Comparison of ENCODE assay signal across 8 cellular contexts in genomic region chr3:152323834-152324233, GRCh38. TPM values are rescaled to one million over a fixed set of nuclear protein-coding genes. Genes with fewer than 3 reads are reported as not detected.
A peak's percentile ranks its signal among the peaks of the same experiment; 100 is the strongest.
DNase-seq lines count a peak whose midpoint lies in the region; ATAC-seq and TF ChIP-seq lines count a peak whose summit lies in the region.

No MANE protein-coding gene starts in this region.

- TF ChIP-seq CTCF in OCI-LY3 (IDR thresholded peaks at IDR 0.05; ENCODE audit: low read depth, low read length) (no peak), osteoblast (IDR thresholded peaks at IDR 0.05; ENCODE audit: extremely low read depth, low read depth, low read length) (no peak), lower leg skin (IDR thresholded peaks at IDR 0.05) (no peak), brain microvascular endothelial cell (IDR thresholded peaks at IDR 0.05; ENCODE audit: low read depth, low read length, missing control alignments) (no peak)

- no peak for TF ChIP-seq POLR2A in lower leg skin (IDR thresholded peaks at IDR 0.05)

- H3K27ac ChIP-seq in OCI-LY3 (ENCODE audit: low read length) (peak overlapping the region; percentile 50), osteoblast (ENCODE audit: low read depth, low read length) (no peak overlapping the region), brain microvascular endothelial cell (no peak overlapping the region)

- intact Hi-C loops in lower leg skin (cut with DNase I; ENCODE audit: low total_unique reads): no loop called here

- peaks cover 42% of the 10 kb centered on the region for H3K4me1 ChIP-seq in OCI-LY3 (ENCODE audit: low read length)
- peaks cover 44% of the 10 kb centered on the region for H3K4me1 ChIP-seq in osteoblast (ENCODE audit: insufficient read depth, low read length)

- DNase-seq in osteoblast (ENCODE audit: insufficient read length, low spot score, missing footprints) (no peak), lower leg skin (ENCODE audit: low spot score in 2 of 2) (no peak), occipital lobe (lab: John Stamatoyannopoulos, UW) (no peak), brain microvascular endothelial cell (no peak)

- no peaks in the 10 kb centered on the region for H3K27me3 ChIP-seq in OCI-LY3 (ENCODE audit: low read depth, low read length)
- H3K27me3 ChIP-seq in osteoblast (ENCODE audit: insufficient read depth, low read length): no peaks in the 10 kb centered on the region
- no peaks in the 10 kb centered on the region for H3K27me3 ChIP-seq in brain microvascular endothelial cell (replicated peaks)

- in situ Hi-C loops in brain microvascular endothelial cell (cut with HindIII; ENCODE audit: low pct_ligation_motif_present, low sequenced_read_pairs): no loop called here

- H2AFZ ChIP-seq in OCI-LY3 (ENCODE audit: low read depth, low read length): no peak overlapping the region
- H2AFZ ChIP-seq in osteoblast (ENCODE audit: low read length): no peak overlapping the region

- H3K4me3 ChIP-seq in OCI-LY3 (ENCODE audit: low read length) (peak overlapping the region; percentile 41), osteoblast (ENCODE audit: insufficient read depth, low read length) (no peak overlapping the region), lower leg skin (ENCODE audit: low read depth, poor library complexity, severe bottlenecking) (no peak overlapping the region), brain microvascular endothelial cell (ENCODE audit: low read depth, low read length) (no peak overlapping the region)

- peaks cover 75% of the 10 kb centered on the region for H4K20me1 ChIP-seq in OCI-LY3 (ENCODE audit: insufficient read depth, low read length)
- H4K20me1 ChIP-seq in osteoblast (ENCODE audit: insufficient read depth, low read length): peaks cover 27% of the 10 kb centered on the region

- H3K36me3 ChIP-seq in OCI-LY3 (replicated peaks; ENCODE audit: low read depth, low read length) (peaks cover 8% of the 10 kb centered on the region), osteoblast (ENCODE audit: insufficient read depth, low read length) (peaks cover 9% of the 10 kb centered on the region), brain microvascular endothelial cell (replicated peaks) (no peaks in the 10 kb centered on the region)

- 48 to 50% methylated on average over 4 of the region's 4 CpGs for WGBS in lower leg skin, 2 donors

- ATAC-seq in GM18873 (IDR thresholded peaks at IDR 0.05; ENCODE audit: low FRiP score, unreplicated experiment) (peak; percentile 80), GM21825 (IDR thresholded peaks at IDR 0.05; ENCODE audit: unreplicated experiment) (peak; percentile 82), esophagus mucosa (no peak)

- H3K9ac ChIP-seq in OCI-LY3 (ENCODE audit: low read length): no peak overlapping the region

- peaks cover 96% of the 10 kb centered on the region for H3K79me2 ChIP-seq in OCI-LY3 (ENCODE audit: low read length)
- peaks cover 93% of the 10 kb centered on the region for H3K79me2 ChIP-seq in osteoblast (ENCODE audit: insufficient read depth, low read length)

- H3K4me2 ChIP-seq in OCI-LY3 (ENCODE audit: low read length): peak overlapping the region; percentile 73
- peak overlapping the region; percentile 30 for H3K4me2 ChIP-seq in osteoblast (ENCODE audit: insufficient read depth, low read length)

- H3K9me3 ChIP-seq in OCI-LY3 (ENCODE audit: insufficient read depth, low read length) (no peaks in the 10 kb centered on the region), osteoblast (ENCODE audit: low read depth, low read length) (no peaks in the 10 kb centered on the region)

RNA-seq across cellular contexts. Expression of gene MBNL1, which starts 55.1 kb away (rescaled TPM):
- total RNA-seq in osteoblast (483 and 545 TPM in 2 replicates), esophagus mucosa (95.4 TPM), lower leg skin (100 to 1,000 TPM; 152 to 286 (median 228) TPM), occipital lobe (68.5 TPM)
